In genomic region chr11:113419426-113420003, GRCh38 we compare ENCODE assay signal across 19 cellular contexts. TPM values are rescaled to one million over a fixed set of nuclear protein-coding genes. Genes with fewer than 3 reads are reported as not detected.
"Had no signal": no experiment of that assay in that cellular context is flagged by ENCODE, and none has a peak within 500 bp of the region (broad histone marks: within the 10 kb centered on the region; RNA-seq: fewer than 3 reads in every experiment).

No MANE protein-coding gene starts in this region.

- H3K4me2 ChIP-seq: smooth muscle cell had no signal

- H3K27ac ChIP-seq: dorsolateral prefrontal cortex, lower lobe of right lung, neutrophil, tibial nerve had no signal

- H3K9me3 ChIP-seq: lower lobe of right lung, neutrophil, tibial nerve had no signal

- H3K36me3 ChIP-seq: lower lobe of right lung, neutrophil, tibial nerve had no signal

- H3K4me3 ChIP-seq: dorsolateral prefrontal cortex, lower lobe of right lung, smooth muscle cell, tibial nerve had no signal

- H3K27me3 ChIP-seq: neutrophil, tibial nerve had no signal

- ATAC-seq: activated CD8-positive, alpha-beta memory T cell treated with anti-CD3 and anti-CD28 coated beads, Interleukin-2, amount 10 ng/mL, durations not matched to agents 7 days and 5 days; lower lobe of right lung; stimulated activated memory B cell treated with anti-CD40 and anti-IgM and Interleukin-4, amounts not matched to agents 10 μg/mL and 1 μg/mL and 100 μg/mL, for 72 hours had no signal

- DNase-seq: activated CD4-positive, alpha-beta T cell treated with anti-CD3 and anti-CD28 coated beads for 1 hour; activated CD4-positive, alpha-beta T cell treated with anti-CD3 and anti-CD28 coated beads, Interleukin-2, amount 50 U/mL, for 48 hours; activated CD8-positive, alpha-beta memory T cell treated with anti-CD3 and anti-CD28 coated beads, Interleukin-2, amount 10 ng/mL, durations not matched to agents 7 days and 5 days; activated gamma-delta T cell; activated naive CD8-positive, alpha-beta T cell treated with anti-CD3 and anti-CD28 coated beads, Interleukin-2, amount 10 ng/mL, durations not matched to agents 7 days and 5 days; activated T-cell treated with anti-CD3 and anti-CD28 coated beads, Interleukin-2, amount 50 U/mL, for 48 hours; anterior cingulate cortex; dorsolateral prefrontal cortex; hippocampal formation; lower lobe of right lung; naive B cell; right cardiac atrium; T-helper 9 cell had no signal

- H3K4me1 ChIP-seq: lower lobe of right lung, tibial nerve had no signal

RNA-seq across cellular contexts. Expression of gene ANKK1, which starts 31.9 kb away (rescaled TPM):
- total RNA-seq: chondrocyte, smooth muscle cell had no signal
- polyA plus RNA-seq: smooth muscle cell had no signal

RNA-seq across cellular contexts. Expression of gene DRD2, which starts 55.7 kb away (rescaled TPM):
- total RNA-seq: activated naive CD8-positive, alpha-beta T cell treated with anti-CD3 and anti-CD28 coated beads, Interleukin-2, amount 10 ng/mL, durations not matched to agents 7 days and 5 days; bronchial epithelial cell; chondrocyte; lower lobe of right lung; right cardiac atrium had no signal
